Comparison of ENCODE assay signal across 28 cellular contexts in the genomic region with DNA sequence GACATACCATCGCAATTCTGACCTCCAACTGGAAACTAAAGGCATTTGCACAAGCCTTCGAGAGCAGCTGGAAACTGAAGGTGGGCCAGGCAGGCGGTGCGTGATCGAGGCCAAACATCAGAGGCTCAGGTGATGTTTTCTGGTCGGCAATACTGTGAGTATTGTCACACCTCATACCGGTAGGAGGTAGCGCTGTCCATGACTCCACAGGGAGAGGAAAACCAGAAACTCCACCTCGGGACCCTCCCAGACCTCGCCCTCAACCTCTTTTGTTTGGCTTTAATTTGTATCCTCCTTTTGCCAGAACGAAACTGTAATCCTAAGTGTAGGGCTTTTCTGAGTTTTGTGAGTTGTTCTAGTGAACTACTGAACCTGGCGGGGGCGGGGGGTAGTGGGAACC. TPM values are rescaled to one million over a fixed set of nuclear protein-coding genes. Genes with fewer than 3 reads are reported as not detected.
DNase-seq lines count a peak whose midpoint lies in the region; ATAC-seq and TF ChIP-seq lines count a peak whose summit lies in the region.
"Had no signal": no experiment of that assay in that cellular context is flagged by ENCODE, and none has a peak within 500 bp of the region (broad histone marks: within the 10 kb centered on the region; RNA-seq: fewer than 3 reads in every experiment).

No MANE protein-coding gene starts in this region.

- peaks cover 11% of the 10 kb centered on the region for H3K36me3 ChIP-seq in DOHH2 (ENCODE audit: control insufficient read depth, low read length)
- H3K36me3 ChIP-seq in mucosa of rectum (ENCODE audit: control insufficient read depth in 2 of 2, insufficient read depth in 2 of 2, low read length in 2 of 2): peaks cover 5 to 6% of the 10 kb centered on the region in 2 donors
- peaks cover 0 to 6% of the 10 kb centered on the region in 2 experiments for H3K36me3 ChIP-seq in SK-N-SH (replicated peaks in 1 of 2; ENCODE audit: control insufficient read depth in 1 of 2, insufficient read depth in 2 of 2, low read length in 1 of 2)
- H3K36me3 ChIP-seq: cardiac muscle cell, pancreas, right atrium auricular region had no signal

- POLR2A ChIA-PET in WTC11 (lab: Charles Lee): no interaction called here
- POLR2A ChIA-PET in SK-N-SH (lab: Yijun Ruan, JAX): no interaction called here

- H3K9me3 ChIP-seq in DOHH2 (ENCODE audit: control insufficient read depth, insufficient read depth, low read length) (no peaks in the 10 kb centered on the region), mucosa of rectum (ENCODE audit: control insufficient read depth in 2 of 2, low read length in 2 of 2) (no peaks in the 10 kb centered on the region), SK-N-SH (no peaks in the 10 kb centered on the region)
- H3K9me3 ChIP-seq: pancreas, right atrium auricular region, spleen had no signal

- TF ChIP-seq CTCF in DOHH2 (IDR thresholded peaks at IDR 0.05; ENCODE audit: low read depth, low read length, poor library complexity, severe bottlenecking) (no peak), WTC11 (IDR thresholded peaks at IDR 0.05) (no peak), SK-N-SH (IDR thresholded peaks at IDR 0.05) (no peak)

- H3K4me3 ChIP-seq in DOHH2 (ENCODE audit: low read length) (peak overlapping the region; percentile 62), mucosa of rectum (ENCODE audit: low read length in 2 of 2) (no peak overlapping the region), SK-N-SH (ENCODE audit: low read depth in 2 of 2, low read length in 1 of 2) (no peak overlapping the region)
- H3K4me3 ChIP-seq: cardiac muscle cell, pancreas, right atrium auricular region, spleen had no signal

- CTCF ChIA-PET in WTC11 (lab: Charles Lee) (no interaction called here), SK-N-SH (lab: Yijun Ruan, JAX) (no interaction called here)

- H3K36me3 Mint-ChIP-seq in WTC11: no peaks in the 10 kb centered on the region; the same call in 1 of the 2 replicates
- H3K36me3 Mint-ChIP-seq: activated naive CD4-positive, alpha-beta T cell treated with anti-CD3 and anti-CD28 coated beads, Interleukin-2, amount 50 U/mL, for 24 hours; T-cell had no signal

- DNase-seq in HT-29 (ENCODE audit: low spot score) (peak; percentile 39), WTC11 (ENCODE audit: low spot score) (no peak), SK-N-SH (no peak), HuH-7.5 (ENCODE audit: low spot score) (no peak), DMS153 (lab: John Stamatoyannopoulos, UW) (no peak)
- DNase-seq: aorta; CD4-positive, alpha-beta T cell; cortex of kidney; GDM1; NCI-H2081; NCI-H226; NCI-H82; nephron progenitor cell; pancreas; spleen; stimulated activated CD4-positive, alpha-beta T cell treated with anti-CD3 and anti-CD28 coated beads, Interleukin-4, amount 100 ng/mL, for 1 hour; stimulated activated naive CD4-positive, alpha-beta T cell; T-cell had no signal

- H4K20me1 ChIP-seq in DOHH2 (ENCODE audit: control insufficient read depth, insufficient read depth, low read depth, low read length) (no peaks in the 10 kb centered on the region), SK-N-SH (ENCODE audit: insufficient read depth) (no peaks in the 10 kb centered on the region)

- H3K27ac Mint-ChIP-seq in WTC11: peak overlapping the region; percentile 53
- H3K27ac Mint-ChIP-seq: activated naive CD4-positive, alpha-beta T cell treated with anti-CD3 and anti-CD28 coated beads, Interleukin-2, amount 50 U/mL, for 24 hours; CD4-positive, alpha-beta T cell; nephron progenitor cell; T-cell had no signal

- H3K27ac ChIP-seq in DOHH2 (ENCODE audit: low read depth, low read length) (peak overlapping the region; percentile 98), mucosa of rectum (ENCODE audit: low read depth in 2 of 2, low read length in 2 of 2) (peak overlapping the region; percentile 43 to 64), SK-N-SH (ENCODE audit: low read depth in 2 of 2, low read length in 1 of 2) (no peak overlapping the region)
- H3K27ac ChIP-seq: cardiac muscle cell, pancreas had no signal

- H3K4me1 ChIP-seq in DOHH2 (ENCODE audit: control insufficient read depth, low read length): peaks cover 80% of the 10 kb centered on the region
- H3K4me1 ChIP-seq in mucosa of rectum (ENCODE audit: control insufficient read depth in 2 of 2, insufficient read depth in 2 of 2, low read length in 2 of 2): peaks cover 11 to 22% of the 10 kb centered on the region in 2 donors
- no peaks in the 10 kb centered on the region for H3K4me1 ChIP-seq in SK-N-SH (ENCODE audit: control insufficient read depth in 1 of 2, insufficient read depth in 2 of 2, low read depth in 1 of 2, low read length in 1 of 2)

- H3K9me2 ChIP-seq in DOHH2 (replicated peaks; ENCODE audit: control insufficient read depth, low read length) (no peaks in the 10 kb centered on the region), SK-N-SH (no peaks in the 10 kb centered on the region)

- no peaks in the 10 kb centered on the region for H3K9me3 Mint-ChIP-seq in WTC11
- H3K9me3 Mint-ChIP-seq: activated naive CD4-positive, alpha-beta T cell treated with anti-CD3 and anti-CD28 coated beads, Interleukin-2, amount 50 U/mL, for 24 hours; CD4-positive, alpha-beta T cell; nephron progenitor cell; T-cell had no signal

- ATAC-seq in WTC11 (no peak; the same call in 1 of the 2 replicates), GM18498 (IDR thresholded peaks at IDR 0.05; ENCODE audit: unreplicated experiment) (no peak)
- ATAC-seq: pancreas, T-cell had no signal

- H3K79me2 ChIP-seq in DOHH2 (ENCODE audit: control insufficient read depth, low read length) (peaks cover 9% of the 10 kb centered on the region), SK-N-SH (ENCODE audit: insufficient read depth) (no peaks in the 10 kb centered on the region)

- 94% methylated on average over 11 of the region's 13 CpGs for WGBS in SK-N-SH (ENCODE audit: low lambda C conversion rate)

- no peaks in the 10 kb centered on the region for H3K27me3 ChIP-seq in DOHH2 (ENCODE audit: control insufficient read depth, low read length)
- no peaks in the 10 kb centered on the region for H3K27me3 ChIP-seq in mucosa of rectum (ENCODE audit: control insufficient read depth in 2 of 2, insufficient read depth in 2 of 2, low read length in 2 of 2)
- no peaks in the 10 kb centered on the region for H3K27me3 ChIP-seq in SK-N-SH (ENCODE audit: insufficient read depth)
- H3K27me3 ChIP-seq: cardiac muscle cell, pancreas, right atrium auricular region, spleen had no signal

- H3K27me3 Mint-ChIP-seq in WTC11 (ENCODE audit: low read depth): no peaks in the 10 kb centered on the region
- H3K27me3 Mint-ChIP-seq: activated naive CD4-positive, alpha-beta T cell treated with anti-CD3 and anti-CD28 coated beads, Interleukin-2, amount 50 U/mL, for 24 hours; CD4-positive, alpha-beta T cell; T-cell had no signal

- H3K4me1 Mint-ChIP-seq in WTC11: peaks cover 3% of the 10 kb centered on the region

- TF ChIP-seq RAD21 in SK-N-SH (IDR thresholded peaks at IDR 0.05; ENCODE audit: low read length): no peak

- no peak overlapping the region for H3K4me3 Mint-ChIP-seq in WTC11
- H3K4me3 Mint-ChIP-seq: activated naive CD4-positive, alpha-beta T cell treated with anti-CD3 and anti-CD28 coated beads, Interleukin-2, amount 50 U/mL, for 24 hours; CD4-positive, alpha-beta T cell; nephron progenitor cell; T-cell had no signal

- H3K9ac ChIP-seq in mucosa of rectum (ENCODE audit: low read depth in 1 of 2, low read length in 2 of 2): peak overlapping the region in 1 of 2 donors; percentile 28
- no peak overlapping the region for H3K9ac ChIP-seq in SK-N-SH

- H3K4me2 ChIP-seq in DOHH2 (ENCODE audit: low read length) (peak overlapping the region; percentile 92), SK-N-SH (no peak overlapping the region)

- TF ChIP-seq EP300 in SK-N-SH (IDR thresholded peaks at IDR 0.05; ENCODE audit: borderline replicate concordance in 1 of 2, low read depth in 1 of 2, low read length in 1 of 2): no peak

- peaks cover 39% of the 10 kb centered on the region for H3F3A ChIP-seq in DOHH2 (ENCODE audit: control insufficient read depth, insufficient read depth)
- no peaks in the 10 kb centered on the region for H3F3A ChIP-seq in SK-N-SH (replicated peaks; ENCODE audit: insufficient read depth)

- no peak overlapping the region for H2AFZ ChIP-seq in SK-N-SH (ENCODE audit: low read depth)

TF ChIP-seq in WTC11, 78 proteins besides CTCF, POLR2A, EP300 and RAD21 (continues in another document):
- TF ChIP-seq, protein P1, sequence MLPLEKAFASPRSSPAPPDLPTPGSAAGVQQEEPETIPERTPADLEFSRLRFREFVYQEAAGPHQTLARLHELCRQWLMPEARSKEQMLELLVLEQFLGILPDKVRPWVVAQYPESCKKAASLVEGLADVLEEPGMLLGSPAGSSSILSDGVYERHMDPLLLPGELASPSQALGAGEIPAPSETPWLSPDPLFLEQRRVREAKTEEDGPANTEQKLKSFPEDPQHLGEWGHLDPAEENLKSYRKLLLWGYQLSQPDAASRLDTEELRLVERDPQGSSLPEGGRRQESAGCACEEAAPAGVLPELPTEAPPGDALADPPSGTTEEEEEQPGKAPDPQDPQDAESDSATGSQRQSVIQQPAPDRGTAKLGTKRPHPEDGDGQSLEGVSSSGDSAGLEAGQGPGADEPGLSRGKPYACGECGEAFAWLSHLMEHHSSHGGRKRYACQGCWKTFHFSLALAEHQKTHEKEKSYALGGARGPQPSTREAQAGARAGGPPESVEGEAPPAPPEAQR (CRISPR knock-in tag; IDR thresholded peaks at IDR 0.05): no peak
- no peak for TF ChIP-seq TEAD1 (CRISPR knock-in tag; IDR thresholded peaks at IDR 0.05)
- no peak for TF ChIP-seq JAZF1 (CRISPR knock-in tag; IDR thresholded peaks at IDR 0.05)
- no peak for TF ChIP-seq ZNF263 (CRISPR knock-in tag; IDR thresholded peaks at IDR 0.05; ENCODE audit: low read depth)

TF ChIP-seq in SK-N-SH, 30 proteins besides CTCF, POLR2A, EP300 and RAD21 (continues in another document):
- TF ChIP-seq SIN3A (IDR thresholded peaks at IDR 0.05; ENCODE audit: borderline replicate concordance, low read depth, low read length) (no peak), TAF1 (IDR thresholded peaks at IDR 0.05; ENCODE audit: borderline replicate concordance, low read depth, low read length) (no peak)

RNA-seq across cellular contexts. Expression of gene LDHAL6B, which starts 43.6 kb away (rescaled TPM):
- not detected in 2 replicates for total RNA-seq in HT-29 (2014; rRNA removed; shearing (Covaris generic))
- not detected in 3 replicates for total RNA-seq in WTC11 (2021)
- polyA plus RNA-seq in SK-N-SH (2012; rRNA removed): not detected in 2 replicates
- polyA plus RNA-seq in SK-N-SH (2012; cell fraction: cytosol; rRNA removed): not detected in 2 replicates
- not detected in 2 replicates for polyA plus RNA-seq in SK-N-SH (2012; cell fraction: nucleus; rRNA removed)
- total RNA-seq: aorta; cardiac muscle cell; CD4-positive, alpha-beta T cell; fibroblast of lung; liver; M059J; pancreas; right atrium auricular region; spleen; T-cell had no signal
- polyA plus RNA-seq: aorta, cardiac muscle cell, fibroblast of lung, liver, pancreas, thymus had no signal

Comparison
In these comparisons a context has a peak if more than half of its experiments do, and no peak if none do; other contexts are left out.
1. H3K27ac ChIP-seq: peak in DOHH2 (single experiment) and mucosa of rectum (2 of 2); none in SK-N-SH (0 of 2).